ENCODE assay signal across 2 cellular contexts in the genomic region with DNA sequence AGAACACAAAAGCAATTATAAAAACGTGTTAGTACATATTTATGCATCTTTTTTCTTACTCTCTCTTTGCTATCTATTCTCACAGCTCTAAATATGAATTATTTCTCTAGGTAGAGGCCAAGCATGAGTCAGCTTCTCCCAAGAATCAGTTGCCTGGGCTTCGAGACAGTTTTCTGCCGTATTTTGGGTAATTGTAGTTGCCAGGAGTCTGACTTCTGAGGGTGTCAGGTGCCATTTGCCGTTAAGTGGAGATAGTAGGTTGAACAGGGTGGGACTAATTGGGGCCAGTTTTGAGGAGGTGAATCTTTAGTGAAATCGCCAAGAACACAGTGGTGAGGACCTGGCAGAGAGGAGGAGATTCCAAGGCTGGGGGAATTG.
TF ChIP-seq lines count a peak whose summit lies in the region.

No MANE protein-coding gene starts in this region.

TF ChIP-seq in A549, 52 proteins besides CTCF, POLR2A, EP300 and RAD21 (continued from another document):
- TF ChIP-seq HOXB5 (CRISPR knock-in tag; IDR thresholded peaks at IDR 0.05) (no peak), MAZ (IDR thresholded peaks at IDR 0.05; ENCODE audit: borderline replicate concordance, low read depth, low read length) (no peak), MAFK (IDR thresholded peaks at IDR 0.05; ENCODE audit: partially characterized antibody) (no peak), ESRRA (IDR thresholded peaks at IDR 0.05; ENCODE audit: borderline replicate concordance, low read length) (no peak), TP53 (CRISPR knock-in tag; IDR thresholded peaks at IDR 0.05) (no peak), HOXB13 (CRISPR knock-in tag; IDR thresholded peaks at IDR 0.05; ENCODE audit: low read depth) (no peak), FOSB (CRISPR knock-in tag; IDR thresholded peaks at IDR 0.05) (no peak), HEYL (CRISPR knock-in tag; IDR thresholded peaks at IDR 0.05) (no peak)
- TF ChIP-seq, protein P1, sequence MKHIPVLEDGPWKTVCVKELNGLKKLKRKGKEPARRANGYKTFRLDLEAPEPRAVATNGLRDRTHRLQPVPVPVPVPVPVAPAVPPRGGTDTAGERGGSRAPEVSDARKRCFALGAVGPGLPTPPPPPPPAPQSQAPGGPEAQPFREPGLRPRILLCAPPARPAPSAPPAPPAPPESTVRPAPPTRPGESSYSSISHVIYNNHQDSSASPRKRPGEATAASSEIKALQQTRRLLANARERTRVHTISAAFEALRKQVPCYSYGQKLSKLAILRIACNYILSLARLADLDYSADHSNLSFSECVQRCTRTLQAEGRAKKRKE (CRISPR knock-in tag; IDR thresholded peaks at IDR 0.05; ENCODE audit: low read depth), result no peak
- TF ChIP-seq, protein P2, sequence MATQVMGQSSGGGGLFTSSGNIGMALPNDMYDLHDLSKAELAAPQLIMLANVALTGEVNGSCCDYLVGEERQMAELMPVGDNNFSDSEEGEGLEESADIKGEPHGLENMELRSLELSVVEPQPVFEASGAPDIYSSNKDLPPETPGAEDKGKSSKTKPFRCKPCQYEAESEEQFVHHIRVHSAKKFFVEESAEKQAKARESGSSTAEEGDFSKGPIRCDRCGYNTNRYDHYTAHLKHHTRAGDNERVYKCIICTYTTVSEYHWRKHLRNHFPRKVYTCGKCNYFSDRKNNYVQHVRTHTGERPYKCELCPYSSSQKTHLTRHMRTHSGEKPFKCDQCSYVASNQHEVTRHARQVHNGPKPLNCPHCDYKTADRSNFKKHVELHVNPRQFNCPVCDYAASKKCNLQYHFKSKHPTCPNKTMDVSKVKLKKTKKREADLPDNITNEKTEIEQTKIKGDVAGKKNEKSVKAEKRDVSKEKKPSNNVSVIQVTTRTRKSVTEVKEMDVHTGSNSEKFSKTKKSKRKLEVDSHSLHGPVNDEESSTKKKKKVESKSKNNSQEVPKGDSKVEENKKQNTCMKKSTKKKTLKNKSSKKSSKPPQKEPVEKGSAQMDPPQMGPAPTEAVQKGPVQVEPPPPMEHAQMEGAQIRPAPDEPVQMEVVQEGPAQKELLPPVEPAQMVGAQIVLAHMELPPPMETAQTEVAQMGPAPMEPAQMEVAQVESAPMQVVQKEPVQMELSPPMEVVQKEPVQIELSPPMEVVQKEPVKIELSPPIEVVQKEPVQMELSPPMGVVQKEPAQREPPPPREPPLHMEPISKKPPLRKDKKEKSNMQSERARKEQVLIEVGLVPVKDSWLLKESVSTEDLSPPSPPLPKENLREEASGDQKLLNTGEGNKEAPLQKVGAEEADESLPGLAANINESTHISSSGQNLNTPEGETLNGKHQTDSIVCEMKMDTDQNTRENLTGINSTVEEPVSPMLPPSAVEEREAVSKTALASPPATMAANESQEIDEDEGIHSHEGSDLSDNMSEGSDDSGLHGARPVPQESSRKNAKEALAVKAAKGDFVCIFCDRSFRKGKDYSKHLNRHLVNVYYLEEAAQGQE (IDR thresholded peaks at IDR 0.05), result no peak
- TF ChIP-seq, protein P3, sequence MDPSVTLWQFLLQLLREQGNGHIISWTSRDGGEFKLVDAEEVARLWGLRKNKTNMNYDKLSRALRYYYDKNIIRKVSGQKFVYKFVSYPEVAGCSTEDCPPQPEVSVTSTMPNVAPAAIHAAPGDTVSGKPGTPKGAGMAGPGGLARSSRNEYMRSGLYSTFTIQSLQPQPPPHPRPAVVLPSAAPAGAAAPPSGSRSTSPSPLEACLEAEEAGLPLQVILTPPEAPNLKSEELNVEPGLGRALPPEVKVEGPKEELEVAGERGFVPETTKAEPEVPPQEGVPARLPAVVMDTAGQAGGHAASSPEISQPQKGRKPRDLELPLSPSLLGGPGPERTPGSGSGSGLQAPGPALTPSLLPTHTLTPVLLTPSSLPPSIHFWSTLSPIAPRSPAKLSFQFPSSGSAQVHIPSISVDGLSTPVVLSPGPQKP (IDR thresholded peaks at IDR 0.05; ENCODE audit: low read depth, low read length), result no peak
- TF ChIP-seq, protein P4, sequence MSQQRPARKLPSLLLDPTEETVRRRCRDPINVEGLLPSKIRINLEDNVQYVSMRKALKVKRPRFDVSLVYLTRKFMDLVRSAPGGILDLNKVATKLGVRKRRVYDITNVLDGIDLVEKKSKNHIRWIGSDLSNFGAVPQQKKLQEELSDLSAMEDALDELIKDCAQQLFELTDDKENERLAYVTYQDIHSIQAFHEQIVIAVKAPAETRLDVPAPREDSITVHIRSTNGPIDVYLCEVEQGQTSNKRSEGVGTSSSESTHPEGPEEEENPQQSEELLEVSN (IDR thresholded peaks at IDR 0.05; ENCODE audit: borderline replicate concordance, low read depth), result no peak

TF ChIP-seq in HCT116, 20 proteins besides CTCF, POLR2A, EP300 and RAD21 (continued from another document):
- TF ChIP-seq, protein P2 (IDR thresholded peaks at IDR 0.05; ENCODE audit: low read depth), result no peak
- no peak for TF ChIP-seq ZNF274 (IDR thresholded peaks at IDR 0.05; ENCODE audit: low read depth, low read length)
- no peak for TF ChIP-seq SIN3A (IDR thresholded peaks at IDR 0.05; ENCODE audit: low read depth)
- TF ChIP-seq, protein P5, sequence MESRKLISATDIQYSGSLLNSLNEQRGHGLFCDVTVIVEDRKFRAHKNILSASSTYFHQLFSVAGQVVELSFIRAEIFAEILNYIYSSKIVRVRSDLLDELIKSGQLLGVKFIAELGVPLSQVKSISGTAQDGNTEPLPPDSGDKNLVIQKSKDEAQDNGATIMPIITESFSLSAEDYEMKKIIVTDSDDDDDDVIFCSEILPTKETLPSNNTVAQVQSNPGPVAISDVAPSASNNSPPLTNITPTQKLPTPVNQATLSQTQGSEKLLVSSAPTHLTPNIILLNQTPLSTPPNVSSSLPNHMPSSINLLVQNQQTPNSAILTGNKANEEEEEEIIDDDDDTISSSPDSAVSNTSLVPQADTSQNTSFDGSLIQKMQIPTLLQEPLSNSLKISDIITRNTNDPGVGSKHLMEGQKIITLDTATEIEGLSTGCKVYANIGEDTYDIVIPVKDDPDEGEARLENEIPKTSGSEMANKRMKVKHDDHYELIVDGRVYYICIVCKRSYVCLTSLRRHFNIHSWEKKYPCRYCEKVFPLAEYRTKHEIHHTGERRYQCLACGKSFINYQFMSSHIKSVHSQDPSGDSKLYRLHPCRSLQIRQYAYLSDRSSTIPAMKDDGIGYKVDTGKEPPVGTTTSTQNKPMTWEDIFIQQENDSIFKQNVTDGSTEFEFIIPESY (IDR thresholded peaks at IDR 0.05; ENCODE audit: extremely low read depth, insufficient replicate concordance, low read length), result no peak
- no peak for TF ChIP-seq TCF7L2 (IDR thresholded peaks at IDR 0.05; ENCODE audit: borderline replicate concordance, extremely low read depth, insufficient read depth, insufficient read length)
